Comparison of ENCODE assay signal across 2 cellular contexts in genomic region chr6:37106554-37106953, GRCh38.
A peak's percentile ranks its signal among the peaks of the same experiment; 100 is the strongest.
TF ChIP-seq lines count a peak whose summit lies in the region.

No MANE protein-coding gene starts in this region.

TF ChIP-seq in GM23338, 12 proteins besides CTCF, POLR2A, EP300 and RAD21 (continued from another document):
- TF ChIP-seq, protein P1, sequence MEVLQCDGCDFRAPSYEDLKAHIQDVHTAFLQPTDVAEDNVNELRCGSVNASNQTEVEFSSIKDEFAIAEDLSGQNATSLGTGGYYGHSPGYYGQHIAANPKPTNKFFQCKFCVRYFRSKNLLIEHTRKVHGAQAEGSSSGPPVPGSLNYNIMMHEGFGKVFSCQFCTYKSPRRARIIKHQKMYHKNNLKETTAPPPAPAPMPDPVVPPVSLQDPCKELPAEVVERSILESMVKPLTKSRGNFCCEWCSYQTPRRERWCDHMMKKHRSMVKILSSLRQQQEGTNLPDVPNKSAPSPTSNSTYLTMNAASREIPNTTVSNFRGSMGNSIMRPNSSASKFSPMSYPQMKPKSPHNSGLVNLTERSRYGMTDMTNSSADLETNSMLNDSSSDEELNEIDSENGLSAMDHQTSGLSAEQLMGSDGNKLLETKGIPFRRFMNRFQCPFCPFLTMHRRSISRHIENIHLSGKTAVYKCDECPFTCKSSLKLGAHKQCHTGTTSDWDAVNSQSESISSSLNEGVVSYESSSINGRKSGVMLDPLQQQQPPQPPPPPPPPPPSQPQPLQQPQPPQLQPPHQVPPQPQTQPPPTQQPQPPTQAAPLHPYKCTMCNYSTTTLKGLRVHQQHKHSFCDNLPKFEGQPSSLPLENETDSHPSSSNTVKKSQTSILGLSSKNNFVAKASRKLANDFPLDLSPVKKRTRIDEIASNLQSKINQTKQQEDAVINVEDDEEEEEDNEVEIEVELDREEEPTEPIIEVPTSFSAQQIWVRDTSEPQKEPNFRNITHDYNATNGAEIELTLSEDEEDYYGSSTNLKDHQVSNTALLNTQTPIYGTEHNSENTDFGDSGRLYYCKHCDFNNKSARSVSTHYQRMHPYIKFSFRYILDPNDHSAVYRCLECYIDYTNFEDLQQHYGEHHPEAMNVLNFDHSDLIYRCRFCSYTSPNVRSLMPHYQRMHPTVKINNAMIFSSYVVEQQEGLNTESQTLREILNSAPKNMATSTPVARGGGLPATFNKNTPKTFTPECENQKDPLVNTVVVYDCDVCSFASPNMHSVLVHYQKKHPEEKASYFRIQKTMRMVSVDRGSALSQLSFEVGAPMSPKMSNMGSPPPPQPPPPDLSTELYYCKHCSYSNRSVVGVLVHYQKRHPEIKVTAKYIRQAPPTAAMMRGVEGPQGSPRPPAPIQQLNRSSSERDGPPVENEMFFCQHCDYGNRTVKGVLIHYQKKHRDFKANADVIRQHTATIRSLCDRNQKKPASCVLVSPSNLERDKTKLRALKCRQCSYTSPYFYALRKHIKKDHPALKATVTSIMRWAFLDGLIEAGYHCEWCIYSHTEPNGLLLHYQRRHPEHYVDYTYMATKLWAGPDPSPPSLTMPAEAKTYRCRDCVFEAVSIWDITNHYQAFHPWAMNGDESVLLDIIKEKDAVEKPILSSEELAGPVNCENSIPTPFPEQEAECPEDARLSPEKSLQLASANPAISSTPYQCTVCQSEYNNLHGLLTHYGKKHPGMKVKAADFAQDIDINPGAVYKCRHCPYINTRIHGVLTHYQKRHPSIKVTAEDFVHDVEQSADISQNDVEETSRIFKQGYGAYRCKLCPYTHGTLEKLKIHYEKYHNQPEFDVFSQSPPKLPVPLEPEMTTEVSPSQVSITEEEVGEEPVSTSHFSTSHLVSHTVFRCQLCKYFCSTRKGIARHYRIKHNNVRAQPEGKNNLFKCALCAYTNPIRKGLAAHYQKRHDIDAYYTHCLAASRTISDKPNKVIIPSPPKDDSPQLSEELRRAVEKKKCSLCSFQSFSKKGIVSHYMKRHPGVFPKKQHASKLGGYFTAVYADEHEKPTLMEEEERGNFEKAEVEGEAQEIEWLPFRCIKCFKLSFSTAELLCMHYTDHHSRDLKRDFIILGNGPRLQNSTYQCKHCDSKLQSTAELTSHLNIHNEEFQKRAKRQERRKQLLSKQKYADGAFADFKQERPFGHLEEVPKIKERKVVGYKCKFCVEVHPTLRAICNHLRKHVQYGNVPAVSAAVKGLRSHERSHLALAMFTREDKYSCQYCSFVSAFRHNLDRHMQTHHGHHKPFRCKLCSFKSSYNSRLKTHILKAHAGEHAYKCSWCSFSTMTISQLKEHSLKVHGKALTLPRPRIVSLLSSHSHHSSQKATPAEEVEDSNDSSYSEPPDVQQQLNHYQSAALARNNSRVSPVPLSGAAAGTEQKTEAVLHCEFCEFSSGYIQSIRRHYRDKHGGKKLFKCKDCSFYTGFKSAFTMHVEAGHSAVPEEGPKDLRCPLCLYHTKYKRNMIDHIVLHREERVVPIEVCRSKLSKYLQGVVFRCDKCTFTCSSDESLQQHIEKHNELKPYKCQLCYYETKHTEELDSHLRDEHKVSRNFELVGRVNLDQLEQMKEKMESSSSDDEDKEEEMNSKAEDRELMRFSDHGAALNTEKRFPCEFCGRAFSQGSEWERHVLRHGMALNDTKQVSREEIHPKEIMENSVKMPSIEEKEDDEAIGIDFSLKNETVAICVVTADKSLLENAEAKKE (CRISPR knock-in tag; IDR thresholded peaks at IDR 0.05), result no peak
- TF ChIP-seq CREB1 (CRISPR knock-in tag; IDR thresholded peaks at IDR 0.05; ENCODE audit: low read depth), result no peak
- TF ChIP-seq NANOG (IDR thresholded peaks at IDR 0.05; ENCODE audit: borderline replicate concordance), result no peak
- TF ChIP-seq EZH2phosphoT487 (IDR thresholded peaks at IDR 0.05; ENCODE audit: unreplicated experiment), result no peak
- no peak for TF ChIP-seq POLR2AphosphoS5 (IDR thresholded peaks at IDR 0.05; ENCODE audit: low read depth)

TF ChIP-seq in K562, 482 proteins besides CTCF, POLR2A, EP300 and RAD21 (continued from another document):
- TF ChIP-seq PBX2 (CRISPR knock-in tag; IDR thresholded peaks at IDR 0.05; ENCODE audit: low read depth) (no peak), PBX2 (tag; conservative IDR thresholded peaks at IDR 0.05; ENCODE audit: low read depth) (no peak), ZNF316 (IDR thresholded peaks at IDR 0.05) (peak; percentile 44), USF2 (CRISPR knock-in tag; IDR thresholded peaks at IDR 0.05) (peak; percentile 15; the same call in 1 of the 2 replicates), SMARCB1 (IDR thresholded peaks at IDR 0.05; ENCODE audit: insufficient read length, low read depth) (no peak), HMG20B (CRISPR knock-in tag; IDR thresholded peaks at IDR 0.05) (no peak)
